In the genomic region with DNA sequence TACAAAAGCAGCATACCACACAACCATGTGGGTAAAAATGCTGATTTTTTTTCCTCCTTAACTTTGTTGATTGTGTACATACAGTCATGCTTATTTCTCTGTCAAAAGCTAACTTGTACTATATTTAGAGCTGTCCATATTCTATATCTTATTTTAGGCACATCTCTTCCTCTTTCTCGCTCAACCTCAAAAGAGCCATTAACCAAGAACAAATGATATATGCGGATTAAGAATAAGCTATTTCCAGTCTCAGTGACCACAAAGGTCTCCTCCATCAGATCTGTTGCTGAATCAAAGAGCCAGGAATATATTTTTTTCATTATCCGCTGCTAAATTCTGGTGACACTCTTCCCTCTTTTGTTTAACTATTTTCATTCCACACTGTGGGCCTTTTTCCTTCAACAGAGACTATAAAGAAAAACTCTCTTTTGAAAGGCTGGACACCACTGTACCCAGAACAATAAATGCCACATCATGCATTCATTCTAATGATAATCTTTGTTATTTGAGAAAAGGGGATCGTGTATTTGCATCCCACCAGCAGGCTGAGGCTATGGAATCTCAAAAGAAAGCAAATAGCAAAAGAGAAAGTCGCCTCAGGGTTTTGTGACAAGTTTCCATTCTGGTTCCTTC, we compare ENCODE assay signal across 2 cellular contexts.
TF ChIP-seq lines count a peak whose summit lies in the region.

No MANE protein-coding gene starts in this region.

TF ChIP-seq in IMR-90, 13 proteins besides CTCF, POLR2A, EP300 and RAD21:
- TF ChIP-seq, protein P1, sequence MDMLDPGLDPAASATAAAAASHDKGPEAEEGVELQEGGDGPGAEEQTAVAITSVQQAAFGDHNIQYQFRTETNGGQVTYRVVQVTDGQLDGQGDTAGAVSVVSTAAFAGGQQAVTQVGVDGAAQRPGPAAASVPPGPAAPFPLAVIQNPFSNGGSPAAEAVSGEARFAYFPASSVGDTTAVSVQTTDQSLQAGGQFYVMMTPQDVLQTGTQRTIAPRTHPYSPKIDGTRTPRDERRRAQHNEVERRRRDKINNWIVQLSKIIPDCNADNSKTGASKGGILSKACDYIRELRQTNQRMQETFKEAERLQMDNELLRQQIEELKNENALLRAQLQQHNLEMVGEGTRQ (IDR thresholded peaks at IDR 0.05; ENCODE audit: low read depth, low read length): no peak
- no peak for TF ChIP-seq MXI1 (IDR thresholded peaks at IDR 0.05; ENCODE audit: borderline replicate concordance, low read depth, low read length)
TF ChIP-seq in IMR-90: peak in this region for 0.

TF ChIP-seq in K562, 482 proteins besides CTCF, POLR2A, EP300 and RAD21:
- TF ChIP-seq, protein P2, sequence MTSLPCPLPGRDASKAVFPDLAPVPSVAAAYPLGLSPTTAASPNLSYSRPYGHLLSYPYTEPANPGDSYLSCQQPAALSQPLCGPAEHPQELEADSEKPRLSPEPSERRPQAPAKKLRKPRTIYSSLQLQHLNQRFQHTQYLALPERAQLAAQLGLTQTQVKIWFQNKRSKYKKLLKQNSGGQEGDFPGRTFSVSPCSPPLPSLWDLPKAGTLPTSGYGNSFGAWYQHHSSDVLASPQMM (CRISPR knock-in tag; IDR thresholded peaks at IDR 0.05): no peak
- 0 out of 2 replicates have a peak, but pooled peaks have one; percentile 15 for TF ChIP-seq SPI1 (IDR thresholded peaks at IDR 0.05; ENCODE audit: borderline replicate concordance, low read depth, low read length)
- TF ChIP-seq FOXA1 (IDR thresholded peaks at IDR 0.05; ENCODE audit: borderline replicate concordance): no peak
- peak in 1 of 2 experiments; percentile 24; a peak in 1 of 4 replicates for TF ChIP-seq TBL1XR1 (IDR thresholded peaks at IDR 0.05; ENCODE audit: low read length in 2 of 2)
- TF ChIP-seq TEAD4 (IDR thresholded peaks at IDR 0.05; ENCODE audit: low read length): no peak
- TF ChIP-seq TEAD4 (CRISPR knock-in tag; IDR thresholded peaks at IDR 0.05; ENCODE audit: borderline replicate concordance): no peak
- TF ChIP-seq BRD4 (IDR thresholded peaks at IDR 0.05): no peak
- TF ChIP-seq MEF2D (tag; conservative IDR thresholded peaks at IDR 0.05; ENCODE audit: low read depth): 0 out of 2 replicates have a peak, but pooled peaks have one; percentile 61
- no peak for TF ChIP-seq ZNF41 (CRISPR knock-in tag; conservative IDR thresholded peaks at IDR 0.05)
- peak; percentile 24 for TF ChIP-seq MEIS2 (IDR thresholded peaks at IDR 0.05; ENCODE audit: partially characterized antibody)
- TF ChIP-seq C11orf30 (IDR thresholded peaks at IDR 0.05; ENCODE audit: low read depth): no peak
- TF ChIP-seq ILK (tag; IDR thresholded peaks at IDR 0.05; ENCODE audit: borderline replicate concordance, low read depth): no peak
